ENCODE assay signal across 8 cellular contexts in the genomic region with DNA sequence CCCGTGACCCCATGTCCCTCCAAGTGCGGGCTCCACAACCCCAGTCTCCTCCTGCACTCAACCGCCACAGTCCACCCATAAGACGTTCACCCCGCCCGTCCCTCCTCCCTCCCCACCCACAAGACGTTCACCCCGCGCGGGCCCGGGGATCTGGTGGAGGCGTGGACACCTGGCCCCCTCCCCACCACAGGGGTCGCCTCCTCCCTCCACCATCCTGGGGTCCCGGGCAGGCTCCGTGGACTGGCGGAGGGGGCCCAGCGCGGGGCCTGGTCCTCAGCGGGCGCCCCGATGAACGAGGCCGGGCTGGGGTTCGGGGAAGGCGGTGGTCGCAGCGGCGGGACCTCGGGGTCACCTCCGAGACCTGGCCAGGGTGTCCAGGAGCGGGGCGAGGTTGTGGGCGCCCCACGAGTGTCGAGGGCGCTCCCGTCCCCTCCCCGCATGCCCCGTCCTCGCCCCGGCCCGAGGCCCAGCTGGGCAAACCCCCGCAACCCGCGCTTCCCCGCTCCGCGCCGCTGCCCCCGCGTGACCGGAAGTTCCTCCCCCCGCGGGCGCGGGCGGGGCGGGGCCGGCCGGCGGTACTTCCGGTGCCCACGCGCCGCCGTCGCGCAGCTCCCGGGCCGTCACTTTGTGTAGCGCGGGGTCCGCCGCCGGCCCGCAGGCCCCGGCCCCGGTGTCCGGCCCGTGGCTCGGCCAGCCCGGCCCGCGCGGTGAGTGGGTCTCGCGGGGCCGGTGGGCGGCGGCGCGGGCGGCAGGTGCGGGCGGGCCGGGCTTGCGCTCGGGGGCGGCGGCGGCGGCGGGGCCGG. TPM values are rescaled to one million over a fixed set of nuclear protein-coding genes. Genes with fewer than 3 reads are reported as not detected.
DNase-seq lines count a peak whose midpoint lies in the region; ATAC-seq and TF ChIP-seq lines count a peak whose summit lies in the region.

A gene (plus strand): TSS at position 578 of the 803 bp plus-strand sequence. CDS start 5,092 bp downstream, outside the sequence.

- ATAC-seq in HG03159 (IDR thresholded peaks at IDR 0.05; ENCODE audit: unreplicated experiment), result peak; percentile 63
- ATAC-seq in upper lobe of right lung, result peak; percentile 86

- H3K4me1 ChIP-seq in upper lobe of right lung, result peaks cover 21% of the 10 kb centered on the region

- H3K9ac ChIP-seq in SK-N-MC (ENCODE audit: insufficient read length), result peak within 1 kb of the TSS; percentile 93

- no peaks in the 10 kb centered on the region for H3K27me3 Mint-ChIP-seq in activated naive CD8-positive, alpha-beta T cell

- H3K4me3 Mint-ChIP-seq in activated naive CD8-positive, alpha-beta T cell, result peak within 1 kb of the TSS; percentile 92

- TF ChIP-seq POLR2A in GM18951 (IDR thresholded peaks at IDR 0.05; ENCODE audit: extremely low read depth, insufficient read depth, insufficient read length), result peak; percentile 71

- peaks cover 26% of the 10 kb centered on the region for H3K4me1 Mint-ChIP-seq in activated naive CD8-positive, alpha-beta T cell (ENCODE audit: low read depth)

- intact Hi-C loops in cardiac septum (cut with DNase I), result loop anchor here (5.0 to 10.0 kb wide), 2 partner anchors 60 to 548 kb away; a partner anchor contains a TSS
- intact Hi-C loops in upper lobe of right lung (cut with DNase I), result no loop called here

- DNase-seq in Ammon's horn (ENCODE audit: low spot score) (peak; percentile 63), SK-N-MC (ENCODE audit: low read depth, low spot score) (no peak), cardiac septum (ENCODE audit: low spot score) (peak; percentile 84), pons (ENCODE audit: low spot score) (peak; percentile 42), upper lobe of right lung (peak; percentile 86)

- TF ChIP-seq CTCF in upper lobe of right lung (IDR thresholded peaks at IDR 0.05), result no peak

- peak within 1 kb of the TSS; percentile 72 for H3K27ac Mint-ChIP-seq in activated naive CD8-positive, alpha-beta T cell

- H3K9me3 Mint-ChIP-seq in activated naive CD8-positive, alpha-beta T cell (ENCODE audit: low read depth), result no peaks in the 10 kb centered on the region

- in situ Hi-C loops in GM18951 (cut with MboI; ENCODE audit: low sequenced_read_pairs, unreplicated experiment), result no loop called here

- H3K36me3 ChIP-seq in SK-N-MC (ENCODE audit: insufficient read depth, low read length), result peaks cover 28% of the 10 kb centered on the region
- H3K36me3 ChIP-seq in upper lobe of right lung, result peaks cover 16% of the 10 kb centered on the region

- H3K27ac ChIP-seq in SK-N-MC (0 out of 2 replicates have a peak within 1 kb of the TSS, but pooled peaks have one; percentile 9), upper lobe of right lung (peak within 1 kb of the TSS; percentile 91)

- H3K27me3 ChIP-seq in upper lobe of right lung, result no peaks in the 10 kb centered on the region

- peak within 1 kb of the TSS; percentile 88 for H3K4me3 ChIP-seq in SK-N-MC
- peak within 1 kb of the TSS; percentile 94 for H3K4me3 ChIP-seq in upper lobe of right lung

- H3K9me3 ChIP-seq in SK-N-MC (ENCODE audit: low read depth, low read length) (no peaks in the 10 kb centered on the region), upper lobe of right lung (no peaks in the 10 kb centered on the region)

- peaks cover 4% of the 10 kb centered on the region for H3K36me3 Mint-ChIP-seq in activated naive CD8-positive, alpha-beta T cell

RNA-seq across cellular contexts. Expression of the gene that starts here (rescaled TPM):
- total RNA-seq in cardiac septum, result 21.2 TPM
- total RNA-seq in upper lobe of right lung, result 46.8 TPM
